In the genomic region with DNA sequence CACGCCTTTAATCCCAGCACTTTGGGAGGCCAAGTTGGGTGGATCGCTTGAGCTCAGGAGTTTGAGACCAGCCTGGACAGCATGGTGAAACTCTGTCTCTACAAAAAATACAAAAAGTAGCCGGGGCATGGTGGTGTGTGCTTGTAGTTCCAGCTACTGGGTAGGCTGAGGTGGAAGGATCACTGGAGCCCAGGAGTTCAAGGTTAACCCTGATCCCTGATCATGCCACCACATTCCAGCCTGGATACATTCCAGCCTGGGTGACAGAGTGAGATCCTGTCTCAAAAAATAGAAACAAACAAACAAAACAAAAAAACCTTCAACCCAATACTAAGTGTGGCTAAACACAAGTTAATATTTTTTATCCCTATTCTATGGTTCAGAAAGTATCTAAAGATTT, we compare ENCODE assay signal across 28 cellular contexts.
"Had no signal": no experiment of that assay in that cellular context is flagged by ENCODE, and none has a peak within 500 bp of the region (broad histone marks: within the 10 kb centered on the region; RNA-seq: fewer than 3 reads in every experiment).

No MANE protein-coding gene starts in this region.

- DNase-seq: activated CD4-positive, alpha-beta T cell treated with anti-CD3 and anti-CD28 coated beads for 4 hours; activated CD4-positive, alpha-beta T cell treated with anti-CD3 and anti-CD28 coated beads, Interleukin-2, amount 10 ng/mL, durations not matched to agents 7 days and 5 days; activated CD4-positive, alpha-beta T cell treated with anti-CD3 and anti-CD28 coated beads, Interleukin-2, amount 50 U/mL, for 48 hours; activated CD4-positive, CD25-positive, alpha-beta regulatory T cell; activated CD4-positive, CD25-positive, alpha-beta regulatory T cell treated with anti-CD3 and anti-CD28 coated beads, Interleukin-2, amount 50 U/mL, for 72 hours; activated CD8-positive, alpha-beta memory T cell treated with anti-CD3 and anti-CD28 coated beads for 24 hours; activated CD8-positive, alpha-beta T cell treated with anti-CD3 and anti-CD28 coated beads for 36 hours; activated effector memory CD4-positive, alpha-beta T cell treated with Interleukin-2 at 50 U/mL for 16 hours; activated gamma-delta T cell treated with Interleukin-2 at 50 U/mL for 16 hours; activated naive CD4-positive, alpha-beta T cell treated with anti-CD3 and anti-CD28 coated beads, Interleukin-2, amount 50 U/mL, for 16 hours; activated naive CD4-positive, alpha-beta T cell treated with Interleukin-2 at 50 U/mL for 16 hours; activated T-cell treated with anti-CD3 and anti-CD28 coated beads, Interleukin-2, amount 50 U/mL, for 72 hours; amniotic stem cell; anterior cingulate cortex; body of pancreas; caudate nucleus; cortex of kidney; dermis blood vessel endothelial cell; effector CD4-positive, alpha-beta T cell; effector memory CD8-positive, alpha-beta T cell; esophagus squamous epithelium; foreskin melanocyte; heart right ventricle; T-helper 2 cell had no signal

- H3K27ac Mint-ChIP-seq: activated CD4-positive, alpha-beta T cell treated with anti-CD3 and anti-CD28 coated beads, Interleukin-2, amount 10 ng/mL, durations not matched to agents 7 days and 5 days; activated CD8-positive, alpha-beta T cell treated with anti-CD3 and anti-CD28 coated beads for 36 hours; effector memory CD8-positive, alpha-beta T cell had no signal

- FAIRE-seq: colon, endothelial cell of umbilical vein had no signal

- ATAC-seq: activated CD8-positive, alpha-beta T cell treated with anti-CD3 and anti-CD28 coated beads for 36 hours; activated T-cell treated with anti-CD3 and anti-CD28 coated beads, Interleukin-2, amount 50 U/mL, for 72 hours; body of pancreas; effector memory CD8-positive, alpha-beta T cell; gastroesophageal sphincter; heart right ventricle had no signal

- H3K4me3 ChIP-seq: body of pancreas, esophagus squamous epithelium, gastroesophageal sphincter, heart right ventricle had no signal

- H3K27ac ChIP-seq: body of pancreas, esophagus squamous epithelium, gastroesophageal sphincter, heart right ventricle had no signal

- H3K4me1 ChIP-seq: body of pancreas, esophagus squamous epithelium, gastroesophageal sphincter, heart right ventricle had no signal

- H3K4me3 Mint-ChIP-seq: activated CD4-positive, alpha-beta T cell treated with anti-CD3 and anti-CD28 coated beads, Interleukin-2, amount 10 ng/mL, durations not matched to agents 7 days and 5 days; activated CD8-positive, alpha-beta T cell treated with anti-CD3 and anti-CD28 coated beads for 36 hours; activated naive CD8-positive, alpha-beta T cell; activated T-cell treated with anti-CD3 and anti-CD28 coated beads, Interleukin-2, amount 50 U/mL, for 72 hours; effector memory CD8-positive, alpha-beta T cell had no signal

- H3K9me3 ChIP-seq: body of pancreas, esophagus squamous epithelium, gastroesophageal sphincter, heart right ventricle had no signal

- H3K27me3 Mint-ChIP-seq: activated CD4-positive, alpha-beta T cell treated with anti-CD3 and anti-CD28 coated beads, Interleukin-2, amount 10 ng/mL, durations not matched to agents 7 days and 5 days; activated CD8-positive, alpha-beta T cell treated with anti-CD3 and anti-CD28 coated beads for 36 hours; activated naive CD8-positive, alpha-beta T cell; effector memory CD8-positive, alpha-beta T cell had no signal

- H3K9me3 Mint-ChIP-seq: activated CD8-positive, alpha-beta T cell treated with anti-CD3 and anti-CD28 coated beads for 36 hours; activated T-cell treated with anti-CD3 and anti-CD28 coated beads, Interleukin-2, amount 50 U/mL, for 72 hours; effector memory CD8-positive, alpha-beta T cell had no signal

- H3K27me3 ChIP-seq: body of pancreas, esophagus squamous epithelium, gastroesophageal sphincter, heart right ventricle had no signal
